ENCODE assay signal across 9 cellular contexts in the genomic region with DNA sequence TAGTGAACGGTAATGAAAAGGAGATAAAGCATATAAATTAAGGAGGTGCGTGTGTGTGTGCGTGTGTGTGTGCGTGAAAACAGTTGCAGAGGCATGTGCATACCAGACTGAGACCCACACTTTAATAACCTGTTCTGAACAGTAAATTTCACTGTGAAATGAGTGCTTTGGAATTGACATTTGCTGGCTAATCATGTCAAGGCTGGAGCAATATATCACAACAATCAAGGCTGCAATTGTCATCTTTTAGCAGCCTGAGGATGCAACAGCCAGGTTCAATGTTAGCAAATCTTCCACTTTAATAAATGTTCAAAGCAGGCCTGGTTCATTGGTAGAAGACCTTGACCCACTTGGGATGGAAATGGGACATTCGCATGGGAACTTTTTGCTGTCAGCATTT. TPM values are rescaled to one million over a fixed set of nuclear protein-coding genes. Genes with fewer than 3 reads are reported as not detected.
"Had no signal": no experiment of that assay in that cellular context is flagged by ENCODE, and none has a peak within 500 bp of the region (broad histone marks: within the 10 kb centered on the region; RNA-seq: fewer than 3 reads in every experiment).

No MANE protein-coding gene starts in this region.

- H3K4me3 ChIP-seq: GM23248, HAP-1, K562 had no signal

- H3K36me3 ChIP-seq: HAP-1 had no signal

- H3K4me1 ChIP-seq: HAP-1 had no signal

- H3K4me3 Mint-ChIP-seq: HFFc6 had no signal

- H3K9me3 ChIP-seq: HAP-1 had no signal

- H3K27ac Mint-ChIP-seq: HFFc6 had no signal

- H2AFZ ChIP-seq: GM23248 had no signal

- H3K9ac ChIP-seq: GM23248 had no signal

- H3K27ac ChIP-seq: GM23248, HL-60 had no signal

- ATAC-seq: HCT116, HepG2, K562 had no signal

- DNase-seq: GM23248, H7, HFFc6 had no signal

RNA-seq across cellular contexts. Expression of a gene that starts 58.0 kb away (rescaled TPM):
- total RNA-seq: GM23248, H1, H7, HepG2, HFFc6, K562 had no signal
- polyA plus RNA-seq: GM23248, HepG2, K562 had no signal
